In the genomic region with DNA sequence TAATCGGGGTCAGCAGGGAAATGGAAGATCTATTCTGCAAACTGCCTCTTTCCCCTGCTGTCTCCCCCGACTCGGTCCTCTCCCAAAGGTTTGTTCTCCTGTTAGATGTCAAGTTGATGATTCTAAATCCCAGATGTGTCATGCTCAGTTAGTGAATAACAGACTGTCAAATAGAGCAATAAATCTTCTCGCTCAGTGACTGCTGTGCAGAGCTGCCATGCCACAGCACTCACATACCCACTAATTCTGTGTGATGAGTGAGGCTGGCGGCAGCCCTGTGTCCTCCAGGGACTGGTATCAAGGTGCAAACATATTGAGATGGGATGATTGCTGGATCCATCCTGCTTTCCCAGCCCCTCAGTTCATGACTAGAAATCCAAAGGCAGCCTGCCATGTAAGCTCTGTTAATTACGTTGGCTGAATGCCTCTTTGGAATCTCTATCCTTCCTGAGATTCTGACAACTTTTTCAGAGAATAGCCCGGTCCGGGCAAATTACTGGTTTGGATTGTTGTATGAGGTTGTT, we compare ENCODE assay signal across 2 cellular contexts.
TF ChIP-seq lines count a peak whose summit lies in the region.

No MANE protein-coding gene starts in this region.

TF ChIP-seq in GM12891, 5 proteins besides CTCF, POLR2A, EP300 and RAD21:
- no peak for TF ChIP-seq POU2F2 (IDR thresholded peaks at IDR 0.05; ENCODE audit: low read depth, low read length)
- no peak for TF ChIP-seq TAF1 (IDR thresholded peaks at IDR 0.05; ENCODE audit: low read depth, low read length)
- no peak for TF ChIP-seq SPI1 (IDR thresholded peaks at IDR 0.05; ENCODE audit: low read depth, low read length)
- TF ChIP-seq POLR2AphosphoS5 (IDR thresholded peaks at IDR 0.05; ENCODE audit: low read depth, low read length), result no peak
- TF ChIP-seq PAX5 (IDR thresholded peaks at IDR 0.05; ENCODE audit: insufficient read depth, low read length, severe bottlenecking), result no peak
TF ChIP-seq in GM12891: peak in this region for 0.

TF ChIP-seq in GM12878, 131 proteins besides CTCF, POLR2A, EP300 and RAD21:
- TF ChIP-seq, protein P1, sequence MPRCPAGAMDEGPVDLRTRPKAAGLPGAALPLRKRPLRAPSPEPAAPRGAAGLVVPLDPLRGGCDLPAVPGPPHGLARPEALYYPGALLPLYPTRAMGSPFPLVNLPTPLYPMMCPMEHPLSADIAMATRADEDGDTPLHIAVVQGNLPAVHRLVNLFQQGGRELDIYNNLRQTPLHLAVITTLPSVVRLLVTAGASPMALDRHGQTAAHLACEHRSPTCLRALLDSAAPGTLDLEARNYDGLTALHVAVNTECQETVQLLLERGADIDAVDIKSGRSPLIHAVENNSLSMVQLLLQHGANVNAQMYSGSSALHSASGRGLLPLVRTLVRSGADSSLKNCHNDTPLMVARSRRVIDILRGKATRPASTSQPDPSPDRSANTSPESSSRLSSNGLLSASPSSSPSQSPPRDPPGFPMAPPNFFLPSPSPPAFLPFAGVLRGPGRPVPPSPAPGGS (IDR thresholded peaks at IDR 0.05; ENCODE audit: borderline replicate concordance, insufficient read depth, low read depth, low read length, poor library complexity, severe bottlenecking), result peak; percentile 62
- TF ChIP-seq NRF1 (conservative IDR thresholded peaks at IDR 0.05; ENCODE audit: low read depth, low read length), result no peak
- TF ChIP-seq ELK1 (IDR thresholded peaks at IDR 0.05; ENCODE audit: low read depth, low read length), result no peak
TF ChIP-seq in GM12878: peak in this region for 1.
